ENCODE assay signal across 8 cellular contexts in genomic region chr1:20165522-20165951, GRCh38. TPM values are rescaled to one million over a fixed set of nuclear protein-coding genes. Genes with fewer than 3 reads are reported as not detected.
DNase-seq lines count a peak whose midpoint lies in the region; ATAC-seq, FAIRE-seq and TF ChIP-seq lines count a peak whose summit lies in the region.

No MANE protein-coding gene starts in this region.

- no peaks in the 10 kb centered on the region for H4K20me1 ChIP-seq in fibroblast of lung (ENCODE audit: control insufficient read depth, extremely low read depth, insufficient read depth, low read length)

- no peaks in the 10 kb centered on the region for H3K4me1 ChIP-seq in fibroblast of lung (ENCODE audit: control insufficient read depth, extremely low read depth, insufficient read depth, low read length)

- H3K27ac ChIP-seq in fibroblast of lung (ENCODE audit: insufficient read depth, low read length) = no peak overlapping the region

- no peak overlapping the region for H3K9ac ChIP-seq in fibroblast of lung (ENCODE audit: insufficient read depth, low read length)

- no peaks in the 10 kb centered on the region for H3K36me3 ChIP-seq in fibroblast of lung (ENCODE audit: control insufficient read depth, insufficient read depth, low read length)

- peak; percentile 7 to 38 for TF ChIP-seq CTCF in fibroblast of lung (conservative IDR thresholded peaks at IDR 0.05 in 1 of 2, IDR thresholded peaks at IDR 0.05 in 1 of 2; ENCODE audit: low read depth in 1 of 2, low read length in 2 of 2)

- H2AFZ ChIP-seq in fibroblast of lung (ENCODE audit: low read length) = no peak overlapping the region

- peak; percentile 72 for FAIRE-seq in urothelium cell line (lab: Jason Lieb, UNC)

- no peak overlapping the region for H3K4me2 ChIP-seq in fibroblast of lung (ENCODE audit: extremely low read depth, insufficient read depth, low read length)

- no peak overlapping the region for H3K4me3 ChIP-seq in fibroblast of lung (replicated peaks in 1 of 4; ENCODE audit: control extremely low read depth in 1 of 4, insufficient read depth in 1 of 4, low read depth in 3 of 4, low read length in 4 of 4)

- DNase-seq in stimulated activated CD4-positive, alpha-beta T cell treated with anti-CD3 and anti-CD28 coated beads, Interleukin-1b, Interleukin-23, amount 100 ng/mL, for 48 hours = peak; percentile 8
- DNase-seq in stimulated activated CD4-positive, alpha-beta T cell treated with anti-CD3 and anti-CD28 coated beads, Interleukin-15, amount 100 ng/mL, for 24 hours = no peak
- DNase-seq in RPMI7951 (ENCODE audit: low read depth) (peak; percentile 39), fibroblast of lung (ENCODE audit: low read depth in 2 of 2) (peak in 1 of 2 donors; percentile 18), urothelium cell line (ENCODE audit: low spot score) (peak; percentile 40), pons (ENCODE audit: low spot score) (no peak), T1000 (lab: John Stamatoyannopoulos, UW) (no peak)

- ATAC-seq in GM21360 (IDR thresholded peaks at IDR 0.05; ENCODE audit: unreplicated experiment) = no peak

- peaks cover 9% of the 10 kb centered on the region for H3K27me3 ChIP-seq in fibroblast of lung (ENCODE audit: control insufficient read depth, insufficient read depth, low read length)

- H3K9me3 ChIP-seq in fibroblast of lung (ENCODE audit: control insufficient read depth, insufficient read depth, low read depth, low read length) = no peaks in the 10 kb centered on the region

- H3K79me2 ChIP-seq in fibroblast of lung (ENCODE audit: control insufficient read depth, insufficient read depth, low read length) = no peaks in the 10 kb centered on the region

RNA-seq across cellular contexts. Expression of gene UBXN10, which starts 20.4 kb away (rescaled TPM):
- total RNA-seq in RPMI7951 (2014; rRNA removed; shearing (Covaris generic)) = 0.10 and 0.12 TPM in 2 replicates
- 0.33 and 0.77 TPM in 2 replicates for total RNA-seq in fibroblast of lung
- not detected in 2 replicates for polyA plus RNA-seq in fibroblast of lung
- polyA plus RNA-seq in fibroblast of lung (2012) = 0.02 TPM in 1 of 2 replicates, not detected in the other
- not detected in 2 replicates for polyA minus RNA-seq in fibroblast of lung (ENCODE audit: low replicate concordance)

RNA-seq across cellular contexts. Expression of gene PLA2G2C, which starts 20.8 kb away (rescaled TPM):
- not detected in 2 replicates for total RNA-seq in RPMI7951 (2014; rRNA removed; shearing (Covaris generic))
- not detected in 2 replicates for total RNA-seq in fibroblast of lung
- not detected in 2 replicates for polyA plus RNA-seq in fibroblast of lung
- polyA plus RNA-seq in fibroblast of lung (2012) = not detected in 2 replicates
- polyA minus RNA-seq in fibroblast of lung (ENCODE audit: low replicate concordance) = not detected in 2 replicates

RNA-seq across cellular contexts. Expression of gene PLA2G2F, which starts 26.4 kb away (rescaled TPM):
- not detected in 2 replicates for total RNA-seq in RPMI7951 (2014; rRNA removed; shearing (Covaris generic))
- total RNA-seq in fibroblast of lung = not detected in 2 replicates
- polyA plus RNA-seq in fibroblast of lung = not detected in 2 replicates
- polyA plus RNA-seq in fibroblast of lung (2012) = not detected in 2 replicates
- 0.12 TPM in 1 of 2 replicates, not detected in the other for polyA minus RNA-seq in fibroblast of lung (ENCODE audit: low replicate concordance)

RNA-seq across cellular contexts. Expression of gene PLA2G2D, which starts 46.2 kb away (rescaled TPM):
- total RNA-seq in RPMI7951 (2014; rRNA removed; shearing (Covaris generic)) = not detected in 2 replicates
- not detected in 2 replicates for total RNA-seq in fibroblast of lung
- polyA plus RNA-seq in fibroblast of lung = not detected in 2 replicates
- polyA plus RNA-seq in fibroblast of lung (2012) = not detected in 2 replicates
- not detected in 2 replicates for polyA minus RNA-seq in fibroblast of lung (ENCODE audit: low replicate concordance)

Comparison
In these comparisons a context has a peak if more than half of its experiments do, and no peak if none do; other contexts are left out.
1. DNase-seq: peak in stimulated activated CD4-positive, alpha-beta T cell treated with anti-CD3 and anti-CD28 coated beads, Interleukin-1b, Interleukin-23, amount 100 ng/mL, for 48 hours (single experiment), RPMI7951 (single experiment) and urothelium cell line (single experiment); none in stimulated activated CD4-positive, alpha-beta T cell treated with anti-CD3 and anti-CD28 coated beads, Interleukin-15, amount 100 ng/mL, for 24 hours (single experiment), pons (single experiment) and T1000 (single experiment).